9 cellular contexts compared by ENCODE assay signal in the genomic region with DNA sequence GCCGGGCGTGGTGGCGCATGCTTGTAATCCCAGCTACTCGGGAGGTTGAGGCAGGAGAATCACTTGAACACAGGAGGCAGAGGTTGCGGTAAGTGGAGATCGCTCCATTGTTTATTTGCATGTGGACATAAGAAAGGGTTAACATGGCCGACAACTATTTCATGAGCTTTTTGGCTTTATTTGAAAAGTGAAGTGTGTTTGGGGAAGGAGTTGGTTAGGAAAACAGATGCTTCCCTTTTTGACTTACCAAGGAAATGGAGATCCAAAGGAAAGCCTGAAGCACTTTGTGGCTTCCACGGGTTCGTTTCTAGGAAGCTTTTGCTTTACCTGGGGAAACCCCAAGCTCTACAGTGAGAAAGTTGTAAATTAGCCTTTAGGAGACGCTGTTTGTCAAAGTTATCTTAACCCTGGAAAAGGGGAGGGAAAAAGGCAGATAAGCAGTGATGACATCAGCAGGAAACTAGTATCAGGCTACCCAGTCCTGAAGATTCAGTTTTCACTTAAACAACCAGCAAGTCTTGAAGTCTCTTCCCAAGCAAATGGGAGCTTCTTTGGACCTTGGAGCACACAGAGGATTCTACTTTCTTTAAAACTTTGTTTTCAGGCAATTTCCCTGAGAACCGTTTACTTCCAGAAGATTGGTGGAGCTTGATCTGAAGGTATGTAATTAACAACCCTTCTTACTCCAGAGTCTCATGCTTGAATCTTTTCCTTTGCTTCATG. TPM values are rescaled to one million over a fixed set of nuclear protein-coding genes. Genes with fewer than 3 reads are reported as not detected.
DNase-seq lines count a peak whose midpoint lies in the region; ATAC-seq, FAIRE-seq and TF ChIP-seq lines count a peak whose summit lies in the region.
"Had no signal": no experiment of that assay in that cellular context is flagged by ENCODE, and none has a peak within 500 bp of the region (broad histone marks: within the 10 kb centered on the region; RNA-seq: fewer than 3 reads in every experiment).

A gene with protein sequence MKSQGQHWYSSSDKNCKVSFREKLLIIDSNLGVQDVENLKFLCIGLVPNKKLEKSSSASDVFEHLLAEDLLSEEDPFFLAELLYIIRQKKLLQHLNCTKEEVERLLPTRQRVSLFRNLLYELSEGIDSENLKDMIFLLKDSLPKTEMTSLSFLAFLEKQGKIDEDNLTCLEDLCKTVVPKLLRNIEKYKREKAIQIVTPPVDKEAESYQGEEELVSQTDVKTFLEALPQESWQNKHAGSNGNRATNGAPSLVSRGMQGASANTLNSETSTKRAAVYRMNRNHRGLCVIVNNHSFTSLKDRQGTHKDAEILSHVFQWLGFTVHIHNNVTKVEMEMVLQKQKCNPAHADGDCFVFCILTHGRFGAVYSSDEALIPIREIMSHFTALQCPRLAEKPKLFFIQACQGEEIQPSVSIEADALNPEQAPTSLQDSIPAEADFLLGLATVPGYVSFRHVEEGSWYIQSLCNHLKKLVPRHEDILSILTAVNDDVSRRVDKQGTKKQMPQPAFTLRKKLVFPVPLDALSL (plus strand): TSS at position 492 of the 723 bp plus-strand sequence. CDS start 2,637 bp downstream, outside the sequence.

- intact Hi-C loops in CD14-positive monocyte (cut with micrococcal nuclease) = loop anchor here (5.0 to 10.0 kb wide), 3 partner anchors 49 to 218 kb away; partner anchors contain the start of genes HYCC2 (in 1 of the 2), NDUFB3 (in 1 of the 2) and ORC2 (in 1 of the 2)
- intact Hi-C loops in right lobe of liver (cut with DNase I) = no loop called here

- peak within 1 kb of the TSS; percentile 56 to 69 (median 63) for H3K4me3 ChIP-seq in right lobe of liver

- H3K36me3 Mint-ChIP-seq in CD14-positive monocyte (peaks cover 21 to 25% of the 10 kb centered on the region in 2 donors), chondrocyte (ENCODE audit: low read depth) (no peaks in the 10 kb centered on the region)
- H3K36me3 Mint-ChIP-seq: brain had no signal

- peak; percentile 62 for TF ChIP-seq POLR2A in right lobe of liver (IDR thresholded peaks at IDR 0.05)

- H3K4me1 Mint-ChIP-seq in CD14-positive monocyte = peaks cover 52% of the 10 kb centered on the region
- no peaks in the 10 kb centered on the region for H3K4me1 Mint-ChIP-seq in chondrocyte (ENCODE audit: low read depth)
- H3K4me1 Mint-ChIP-seq: brain had no signal

- FAIRE-seq in urothelium cell line (lab: Jason Lieb, UNC) = no peak

- 14% methylated on average over 11 of the region's 11 CpGs for WGBS in right lobe of liver (ENCODE audit: insufficient coverage, low coverage, low lambda C conversion rate, missing lambda C conversion rate)

- TF ChIP-seq CTCF in CD14-positive monocyte (IDR thresholded peaks at IDR 0.05) (peak; percentile 46), chondrocyte (IDR thresholded peaks at IDR 0.05) (peak; percentile 18), right lobe of liver (IDR thresholded peaks at IDR 0.05) (peak; percentile 56 to 69 (median 66))

- DNase-seq in CD14-positive monocyte (ENCODE audit: low spot score) = no peak
- peak; percentile 96 for DNase-seq in OCI-M1 (lab: John Stamatoyannopoulos, UW)
- DNase-seq in chondrocyte (ENCODE audit: low spot score) = no peak
- DNase-seq in right lobe of liver = no peak
- DNase-seq in urothelium cell line (ENCODE audit: low spot score) = peak; percentile 25
- no peak for DNase-seq in effector CD8-positive, alpha-beta T cell (lab: John Stamatoyannopoulos, UW)

- H3K27me3 Mint-ChIP-seq in CD14-positive monocyte (ENCODE audit: low read depth in 3 of 3) = peaks cover 0 to 2% (median 0%) of the 10 kb centered on the region in 3 donors
- no peaks in the 10 kb centered on the region for H3K27me3 Mint-ChIP-seq in chondrocyte (ENCODE audit: low read depth)

- H3K27me3 ChIP-seq in right lobe of liver = no peaks in the 10 kb centered on the region

- peaks cover 0 to 3% (median 0%) of the 10 kb centered on the region in 4 donors for H3K36me3 ChIP-seq in right lobe of liver

- peak within 1 kb of the TSS; percentile 73 to 87 (median 81) for H3K27ac ChIP-seq in right lobe of liver

- peaks cover 0 to 15% (median 0%) of the 10 kb centered on the region in 4 donors for H3K4me1 ChIP-seq in right lobe of liver

- H3K9me3 Mint-ChIP-seq in CD14-positive monocyte (peaks cover 0 to 9% (median 5%) of the 10 kb centered on the region in 7 donors), chondrocyte (ENCODE audit: low read depth) (no peaks in the 10 kb centered on the region)

- peak within 1 kb of the TSS; percentile 84 to 93 (median 92) for H3K27ac Mint-ChIP-seq in CD14-positive monocyte
- no peak within 1 kb of the TSS for H3K27ac Mint-ChIP-seq in chondrocyte (ENCODE audit: unreplicated experiment)

- H3K9me3 ChIP-seq in right lobe of liver = no peaks in the 10 kb centered on the region

- ATAC-seq in GM18868 (IDR thresholded peaks at IDR 0.05; ENCODE audit: unreplicated experiment) (peak; percentile 79), HG03097 (IDR thresholded peaks at IDR 0.05; ENCODE audit: low FRiP score, unreplicated experiment) (peak; percentile 67), right lobe of liver (peak; percentile 94 to 97 (median 95))

- H3K4me3 Mint-ChIP-seq in CD14-positive monocyte (peak within 1 kb of the TSS; percentile 84 to 95), chondrocyte (ENCODE audit: unreplicated experiment) (no peak within 1 kb of the TSS)

RNA-seq across cellular contexts. Expression of the gene that starts here (rescaled TPM):
- 10 to 100 TPM; 17.7 to 18.9 TPM for polyA plus RNA-seq in CD14-positive monocyte
- total RNA-seq in chondrocyte = 0.05 to 0.15 TPM in 2 of 3 replicates, not detected in the other
- 1 to 10 TPM; 4.2 to 9.4 (median 8.4) TPM for total RNA-seq in right lobe of liver

Comparison
In these comparisons a context has a peak if more than half of its experiments do, and no peak if none do; other contexts are left out.
1. DNase-seq: peak in OCI-M1 (single experiment) and urothelium cell line (single experiment); none in CD14-positive monocyte (single experiment), chondrocyte (single experiment), right lobe of liver (0 of 3) and effector CD8-positive, alpha-beta T cell (single experiment).
2. intact Hi-C loops: an anchor here in CD14-positive monocyte (5.0 to 10.0 kb wide); none called in right lobe of liver.
3. Peak in every context shown above with its lines, with median percentiles within 50 percentile points of each other: CTCF ChIP-seq and ATAC-seq.